ENCODE assay signal across 24 cellular contexts in genomic region chr10:33798754-33799153, GRCh38.
A peak's percentile ranks its signal among the peaks of the same experiment; 100 is the strongest.
DNase-seq lines count a peak whose midpoint lies in the region; ATAC-seq, FAIRE-seq and TF ChIP-seq lines count a peak whose summit lies in the region.
"Had no signal": no experiment of that assay in that cellular context is flagged by ENCODE, and none has a peak within 500 bp of the region (broad histone marks: within the 10 kb centered on the region; RNA-seq: fewer than 3 reads in every experiment).

No MANE protein-coding gene starts in this region.

- H3K27me3 Mint-ChIP-seq in astrocyte (ENCODE audit: low read depth, unreplicated experiment) (no peaks in the 10 kb centered on the region), osteocyte (ENCODE audit: unreplicated experiment) (no peaks in the 10 kb centered on the region)
- peaks cover 0 to 4% (median 0%) of the 10 kb centered on the region in 5 donors for H3K27me3 Mint-ChIP-seq in naive thymus-derived CD4-positive, alpha-beta T cell
- H3K27me3 Mint-ChIP-seq: CD4-positive, alpha-beta memory T cell had no signal

- no peak overlapping the region for H2AFZ ChIP-seq in astrocyte (ENCODE audit: low read depth, low read length)

- H3K79me2 ChIP-seq in astrocyte (ENCODE audit: insufficient read depth, low read length), result no peaks in the 10 kb centered on the region

- H3K4me1 Mint-ChIP-seq in astrocyte (ENCODE audit: low read depth, unreplicated experiment) (peaks cover 10% of the 10 kb centered on the region), osteocyte (ENCODE audit: unreplicated experiment) (peaks cover 17% of the 10 kb centered on the region)
- H3K4me1 Mint-ChIP-seq in naive thymus-derived CD4-positive, alpha-beta T cell, result peaks cover 0 to 11% (median 0%) of the 10 kb centered on the region in 7 donors
- H3K4me1 Mint-ChIP-seq: CD4-positive, alpha-beta memory T cell had no signal

- H3K27ac ChIP-seq in 22Rv1 (peak overlapping the region; percentile 67), C4-2B (peak overlapping the region; percentile 64; the same call in 1 of the 2 replicates), astrocyte (ENCODE audit: low read depth, low read length) (no peak overlapping the region), caudate nucleus (ENCODE audit: low read depth, low read length) (no peak overlapping the region), esophagus squamous epithelium (no peak overlapping the region)
- no peak overlapping the region for H3K27ac ChIP-seq in naive thymus-derived CD4-positive, alpha-beta T cell (ENCODE audit: low read depth, low read length)
- H3K27ac ChIP-seq: BLaER1, HL-60, SJSA1 had no signal

- ATAC-seq in naive thymus-derived CD4-positive, alpha-beta T cell, result no peak

- CTCF ChIA-PET in naive thymus-derived CD4-positive, alpha-beta T cell (lab: Charles Lee), result no interaction called here

- no peak overlapping the region for H3K9ac ChIP-seq in astrocyte (ENCODE audit: low read length)
- H3K9ac ChIP-seq: BLaER1 had no signal

- H3K36me3 Mint-ChIP-seq in astrocyte (ENCODE audit: low read depth, unreplicated experiment) (no peaks in the 10 kb centered on the region), osteocyte (ENCODE audit: unreplicated experiment) (no peaks in the 10 kb centered on the region)
- no peaks in the 10 kb centered on the region for H3K36me3 Mint-ChIP-seq in naive thymus-derived CD4-positive, alpha-beta T cell
- H3K36me3 Mint-ChIP-seq: CD4-positive, alpha-beta memory T cell had no signal

- H3K27me3 ChIP-seq in astrocyte (ENCODE audit: insufficient read depth, low read length) (no peaks in the 10 kb centered on the region), esophagus squamous epithelium (no peaks in the 10 kb centered on the region)
- H3K27me3 ChIP-seq in naive thymus-derived CD4-positive, alpha-beta T cell (ENCODE audit: control insufficient read depth in 2 of 2, insufficient read depth in 2 of 2, low read length in 2 of 2), result no peaks in the 10 kb centered on the region
- H3K27me3 ChIP-seq: BLaER1, SJSA1 had no signal

- TF ChIP-seq POLR2A in esophagus squamous epithelium (IDR thresholded peaks at IDR 0.05), result no peak

- peaks cover 9% of the 10 kb centered on the region for H3K4me1 ChIP-seq in astrocyte (ENCODE audit: insufficient read depth, low read length)
- no peaks in the 10 kb centered on the region for H3K4me1 ChIP-seq in naive thymus-derived CD4-positive, alpha-beta T cell (ENCODE audit: control insufficient read depth in 2 of 2, insufficient read depth in 2 of 2, low read length in 2 of 2)
- no peaks in the 10 kb centered on the region for H3K4me1 ChIP-seq in esophagus squamous epithelium
- H3K4me1 ChIP-seq: BLaER1, SJSA1 had no signal

- H3K4me3 Mint-ChIP-seq in astrocyte (ENCODE audit: unreplicated experiment), result no peak overlapping the region
- no peak overlapping the region for H3K4me3 Mint-ChIP-seq in osteocyte (ENCODE audit: unreplicated experiment)
- no peak overlapping the region for H3K4me3 Mint-ChIP-seq in naive thymus-derived CD4-positive, alpha-beta T cell
- H3K4me3 Mint-ChIP-seq: CD4-positive, alpha-beta memory T cell had no signal

- H4K20me1 ChIP-seq in astrocyte (ENCODE audit: insufficient read depth, low read length), result no peaks in the 10 kb centered on the region
- H4K20me1 ChIP-seq: BLaER1 had no signal

- no peaks in the 10 kb centered on the region for H3K36me3 ChIP-seq in astrocyte (ENCODE audit: insufficient read depth, low read length)
- H3K36me3 ChIP-seq in naive thymus-derived CD4-positive, alpha-beta T cell (ENCODE audit: control insufficient read depth in 2 of 3, insufficient read depth in 3 of 3, low read length in 3 of 3), result no peaks in the 10 kb centered on the region
- H3K36me3 ChIP-seq in esophagus squamous epithelium, result no peaks in the 10 kb centered on the region
- H3K36me3 ChIP-seq: BLaER1, SJSA1 had no signal

- H3K27ac Mint-ChIP-seq in astrocyte (ENCODE audit: unreplicated experiment), result no peak overlapping the region
- H3K27ac Mint-ChIP-seq in osteocyte (ENCODE audit: unreplicated experiment), result no peak overlapping the region
- no peak overlapping the region for H3K27ac Mint-ChIP-seq in naive thymus-derived CD4-positive, alpha-beta T cell
- H3K27ac Mint-ChIP-seq: CD4-positive, alpha-beta memory T cell had no signal

- H3K4me3 ChIP-seq in astrocyte (ENCODE audit: insufficient read depth, low read depth, low read length) (no peak overlapping the region), esophagus squamous epithelium (no peak overlapping the region)
- no peak overlapping the region for H3K4me3 ChIP-seq in naive thymus-derived CD4-positive, alpha-beta T cell (ENCODE audit: low read length)
- H3K4me3 ChIP-seq: BLaER1, SJSA1 had no signal

- H3K9me3 Mint-ChIP-seq in astrocyte (ENCODE audit: unreplicated experiment) (peaks cover 3% of the 10 kb centered on the region), osteocyte (ENCODE audit: unreplicated experiment) (no peaks in the 10 kb centered on the region)
- H3K9me3 Mint-ChIP-seq in naive thymus-derived CD4-positive, alpha-beta T cell, result peaks cover 0 to 2% (median 0%) of the 10 kb centered on the region in 11 donors

- TF ChIP-seq CTCF in 22Rv1 (IDR thresholded peaks at IDR 0.05) (no peak), C4-2B (conservative IDR thresholded peaks at IDR 0.05) (no peak), astrocyte (IDR thresholded peaks at IDR 0.05; ENCODE audit: insufficient read depth, low read depth, low read length) (no peak), osteocyte (IDR thresholded peaks at IDR 0.05) (no peak), esophagus squamous epithelium (IDR thresholded peaks at IDR 0.05) (no peak)

- intact Hi-C loops in naive thymus-derived CD4-positive, alpha-beta T cell (cut with micrococcal nuclease), result no loop called here
- intact Hi-C loops in esophagus squamous epithelium (cut with DNase I), result no loop called here

- no peak overlapping the region for H3K4me2 ChIP-seq in astrocyte (ENCODE audit: low read length)
- H3K4me2 ChIP-seq: BLaER1 had no signal

- WGBS in esophagus squamous epithelium, 2 donors, result 88 to 89% methylated on average over 1 of the region's 1 CpG

- H3K9me3 ChIP-seq in astrocyte (ENCODE audit: insufficient read depth, low read depth, low read length) (no peaks in the 10 kb centered on the region), esophagus squamous epithelium (no peaks in the 10 kb centered on the region)
- no peaks in the 10 kb centered on the region for H3K9me3 ChIP-seq in naive thymus-derived CD4-positive, alpha-beta T cell (ENCODE audit: control insufficient read depth in 2 of 3, low read length in 3 of 3)
- H3K9me3 ChIP-seq: BLaER1, SJSA1 had no signal

- no peak for FAIRE-seq in astrocyte (lab: Jason Lieb, UNC)
- FAIRE-seq: GM12891 had no signal

- POLR2A ChIA-PET in naive thymus-derived CD4-positive, alpha-beta T cell (lab: Charles Lee), result no interaction called here

- DNase-seq in astrocyte (ENCODE audit: low read depth), result peak; percentile 18
- DNase-seq in osteocyte (ENCODE audit: extremely low spot score, unreplicated experiment), result peak; percentile 23
- no peak for DNase-seq in caudate nucleus (lab: John Stamatoyannopoulos, UW)
- no peak for DNase-seq in naive thymus-derived CD4-positive, alpha-beta T cell
- no peak for DNase-seq in esophagus squamous epithelium (lab: John Stamatoyannopoulos, UW)
- DNase-seq: ACHN; CD4-positive, alpha-beta memory T cell; DND-41; GOT3; HCEC 1CT; KBM-7; MM.1S; NCI-H1048; NCI-H1436; NCI-H2029; NCI-H226; NCI-H510A treated with DMSO at 0.1 percent for 48 hours; NCI-H82 had no signal

Comparison
In these comparisons a context has a peak if more than half of its experiments do, and no peak if none do; other contexts are left out.
1. H3K27ac ChIP-seq: peak in 22Rv1 (single experiment) and C4-2B (single experiment); none in astrocyte (single experiment), caudate nucleus (single experiment), naive thymus-derived CD4-positive, alpha-beta T cell (single experiment) and esophagus squamous epithelium (0 of 4).
2. DNase-seq: peak in astrocyte (single experiment) and osteocyte (single experiment); none in caudate nucleus (0 of 61), naive thymus-derived CD4-positive, alpha-beta T cell (0 of 9) and esophagus squamous epithelium (single experiment).